32 cellular contexts compared by ENCODE assay signal in genomic region chr14:79548836-79549235, GRCh38.
"Had no signal": no experiment of that assay in that cellular context is flagged by ENCODE, and none has a peak within 500 bp of the region (broad histone marks: within the 10 kb centered on the region; RNA-seq: fewer than 3 reads in every experiment).

No MANE protein-coding gene starts in this region.

- FAIRE-seq: bronchial epithelial cell, endometrium, endothelial cell of umbilical vein had no signal

- H3K27ac ChIP-seq: ascending aorta, brain microvascular endothelial cell, coronary artery, dorsolateral prefrontal cortex, epithelial cell of prostate, esophagus squamous epithelium, gastroesophageal sphincter, heart right ventricle had no signal

- H3K27me3 Mint-ChIP-seq: activated CD4-positive, alpha-beta memory T cell treated with anti-CD3 and anti-CD28 coated beads, Interleukin-2, amount 10 ng/mL, durations not matched to agents 7 days and 5 days; activated CD4-positive, alpha-beta T cell treated with anti-CD3 and anti-CD28 coated beads for 36 hours; activated CD4-positive, alpha-beta T cell treated with anti-CD3 and anti-CD28 coated beads, Interleukin-2, amount 10 ng/mL, durations not matched to agents 7 days and 5 days; activated naive CD4-positive, alpha-beta T cell treated with anti-CD3 and anti-CD28 coated beads, Interleukin-2, amount 10 ng/mL, durations not matched to agents 7 days and 5 days; activated naive CD8-positive, alpha-beta T cell treated with anti-CD3 and anti-CD28 coated beads, Interleukin-2, amount 10 ng/mL, durations not matched to agents 7 days and 5 days; activated T-cell treated with anti-CD3 and anti-CD28 coated beads, Interleukin-2, amount 50 U/mL, for 24 hours; central memory CD8-positive, alpha-beta T cell; dendritic cell treated with granulocyte-macrophage colony-stimulating factor and Interleukin-4, amounts not matched to agents 40 ng/mL and 50 ng/mL, for 4 days; effector memory CD8-positive, alpha-beta T cell had no signal

- H3K36me3 ChIP-seq: ascending aorta, brain microvascular endothelial cell, esophagus squamous epithelium, gastroesophageal sphincter, heart right ventricle had no signal

- H3K27ac Mint-ChIP-seq: activated CD4-positive, alpha-beta memory T cell treated with anti-CD3 and anti-CD28 coated beads, Interleukin-2, amount 10 ng/mL, durations not matched to agents 7 days and 5 days; activated CD4-positive, alpha-beta T cell treated with anti-CD3 and anti-CD28 coated beads for 36 hours; activated CD4-positive, alpha-beta T cell treated with anti-CD3 and anti-CD28 coated beads, Interleukin-2, amount 10 ng/mL, durations not matched to agents 7 days and 5 days; activated naive CD4-positive, alpha-beta T cell treated with anti-CD3 and anti-CD28 coated beads, Interleukin-2, amount 10 ng/mL, durations not matched to agents 7 days and 5 days; activated naive CD4-positive, alpha-beta T cell treated with anti-CD3 and anti-CD28 coated beads, Interleukin-2, amount 50 U/mL, for 72 hours; activated naive CD8-positive, alpha-beta T cell treated with anti-CD3 and anti-CD28 coated beads, Interleukin-2, amount 10 ng/mL, durations not matched to agents 7 days and 5 days; activated T-cell treated with anti-CD3 and anti-CD28 coated beads, Interleukin-2, amount 50 U/mL, for 24 hours; activated T-cell treated with anti-CD3 and anti-CD28 coated beads, Interleukin-2, amount 50 U/mL, for 72 hours; dendritic cell treated with granulocyte-macrophage colony-stimulating factor and Interleukin-4, amounts not matched to agents 40 ng/mL and 50 ng/mL, for 4 days; effector memory CD8-positive, alpha-beta T cell had no signal

- DNase-seq: activated CD4-positive, alpha-beta memory T cell treated with anti-CD3 and anti-CD28 coated beads, Interleukin-2, amount 10 ng/mL, durations not matched to agents 7 days and 5 days; activated CD4-positive, alpha-beta T cell treated with anti-CD3 and anti-CD28 coated beads for 36 hours; activated CD4-positive, alpha-beta T cell treated with anti-CD3 and anti-CD28 coated beads, Interleukin-2, amount 10 ng/mL, durations not matched to agents 7 days and 5 days; activated CD4-positive, alpha-beta T cell treated with anti-CD3 and anti-CD28 coated beads, Interleukin-2, amount 50 U/mL, for 4 hours; activated CD4-positive, CD25-positive, alpha-beta regulatory T cell; activated CD4-positive, CD25-positive, alpha-beta regulatory T cell treated with anti-CD3 and anti-CD28 coated beads, Interleukin-2, amount 50 U/mL, for 72 hours; activated CD8-positive, alpha-beta memory T cell treated with anti-CD3 and anti-CD28 coated beads, Interleukin-2, amount 50 U/mL, for 48 hours; activated gamma-delta T cell; activated naive CD4-positive, alpha-beta T cell; activated naive CD4-positive, alpha-beta T cell treated with anti-CD3 and anti-CD28 coated beads, Interleukin-2, amount 10 ng/mL, durations not matched to agents 7 days and 5 days; activated naive CD8-positive, alpha-beta T cell treated with anti-CD3 and anti-CD28 coated beads, Interleukin-2, amount 10 ng/mL, durations not matched to agents 7 days and 5 days; activated T-cell treated with anti-CD3 and anti-CD28 coated beads for 4 hours; activated T-cell treated with anti-CD3 and anti-CD28 coated beads, Interleukin-2, amount 50 U/mL, for 24 hours; activated T-cell treated with anti-CD3 and anti-CD28 coated beads, Interleukin-2, amount 50 U/mL, for 72 hours; dorsolateral prefrontal cortex; effector CD4-positive, alpha-beta T cell; effector memory CD8-positive, alpha-beta T cell; esophagus squamous epithelium; foreskin melanocyte; heart right ventricle; T-helper 2 cell had no signal

- H3K4me3 ChIP-seq: ascending aorta, coronary artery, dorsolateral prefrontal cortex, esophagus squamous epithelium, gastroesophageal sphincter, heart right ventricle had no signal

- H3K4me1 ChIP-seq: heart right ventricle had no signal

- H3K4me1 Mint-ChIP-seq: activated CD4-positive, alpha-beta memory T cell treated with anti-CD3 and anti-CD28 coated beads, Interleukin-2, amount 10 ng/mL, durations not matched to agents 7 days and 5 days; activated CD4-positive, alpha-beta T cell treated with anti-CD3 and anti-CD28 coated beads for 36 hours; activated CD4-positive, alpha-beta T cell treated with anti-CD3 and anti-CD28 coated beads, Interleukin-2, amount 10 ng/mL, durations not matched to agents 7 days and 5 days; activated naive CD4-positive, alpha-beta T cell treated with anti-CD3 and anti-CD28 coated beads, Interleukin-2, amount 10 ng/mL, durations not matched to agents 7 days and 5 days; activated naive CD8-positive, alpha-beta T cell treated with anti-CD3 and anti-CD28 coated beads, Interleukin-2, amount 10 ng/mL, durations not matched to agents 7 days and 5 days; central memory CD8-positive, alpha-beta T cell had no signal

- H3K4me3 Mint-ChIP-seq: activated CD4-positive, alpha-beta memory T cell treated with anti-CD3 and anti-CD28 coated beads, Interleukin-2, amount 10 ng/mL, durations not matched to agents 7 days and 5 days; activated CD4-positive, alpha-beta T cell treated with anti-CD3 and anti-CD28 coated beads for 36 hours; activated CD4-positive, alpha-beta T cell treated with anti-CD3 and anti-CD28 coated beads, Interleukin-2, amount 10 ng/mL, durations not matched to agents 7 days and 5 days; activated naive CD4-positive, alpha-beta T cell treated with anti-CD3 and anti-CD28 coated beads, Interleukin-2, amount 10 ng/mL, durations not matched to agents 7 days and 5 days; activated naive CD8-positive, alpha-beta T cell treated with anti-CD3 and anti-CD28 coated beads, Interleukin-2, amount 10 ng/mL, durations not matched to agents 7 days and 5 days; activated T-cell treated with anti-CD3 and anti-CD28 coated beads, Interleukin-2, amount 50 U/mL, for 24 hours; activated T-cell treated with anti-CD3 and anti-CD28 coated beads, Interleukin-2, amount 50 U/mL, for 72 hours; central memory CD8-positive, alpha-beta T cell; dendritic cell treated with granulocyte-macrophage colony-stimulating factor and Interleukin-4, amounts not matched to agents 40 ng/mL and 50 ng/mL, for 4 days; effector memory CD8-positive, alpha-beta T cell had no signal

- H3K9me3 ChIP-seq: ascending aorta, esophagus squamous epithelium, gastroesophageal sphincter had no signal

- H3K27me3 ChIP-seq: ascending aorta, brain microvascular endothelial cell, dorsolateral prefrontal cortex, esophagus squamous epithelium, gastroesophageal sphincter, heart right ventricle had no signal

- H3K9me3 Mint-ChIP-seq: dendritic cell treated with granulocyte-macrophage colony-stimulating factor and Interleukin-4, amounts not matched to agents 40 ng/mL and 50 ng/mL, for 4 days had no signal

- H3K36me3 Mint-ChIP-seq: activated naive CD4-positive, alpha-beta T cell treated with anti-CD3 and anti-CD28 coated beads, Interleukin-2, amount 10 ng/mL, durations not matched to agents 7 days and 5 days; activated naive CD4-positive, alpha-beta T cell treated with anti-CD3 and anti-CD28 coated beads, Interleukin-2, amount 50 U/mL, for 72 hours; activated naive CD8-positive, alpha-beta T cell treated with anti-CD3 and anti-CD28 coated beads, Interleukin-2, amount 10 ng/mL, durations not matched to agents 7 days and 5 days had no signal

- ATAC-seq: activated CD4-positive, alpha-beta T cell treated with anti-CD3 and anti-CD28 coated beads for 36 hours; activated naive CD4-positive, alpha-beta T cell treated with anti-CD3 and anti-CD28 coated beads, Interleukin-2, amount 50 U/mL, for 72 hours; activated T-cell treated with anti-CD3 and anti-CD28 coated beads, Interleukin-2, amount 50 U/mL, for 72 hours; effector memory CD8-positive, alpha-beta T cell; gastroesophageal sphincter; heart right ventricle had no signal
